Comparison of ENCODE assay signal across 8 cellular contexts in genomic region chr2:234953116-234954031, GRCh38. TPM values are rescaled to one million over a fixed set of nuclear protein-coding genes. Genes with fewer than 3 reads are reported as not detected.
DNase-seq lines count a peak whose midpoint lies in the region; TF ChIP-seq lines count a peak whose summit lies in the region.

No MANE protein-coding gene starts in this region.

- TF ChIP-seq CTCF in stomach (IDR thresholded peaks at IDR 0.05) = no peak

- no peak for TF ChIP-seq POLR2A in stomach (IDR thresholded peaks at IDR 0.05)

- WGBS in stomach, 5 donors = 21 to 43% (median 30%) methylated on average over 18 to 20 of the region's 20 CpGs

- peak; percentile 32 for DNase-seq in NCI-H345 (lab: John Stamatoyannopoulos, UW)
- DNase-seq in NCI-H345 treated with DMSO at 0.1 percent for 48 hours (lab: John Stamatoyannopoulos, UW; ENCODE audit: unreplicated experiment) = no peak
- peak; percentile 36 for DNase-seq in amniotic epithelial cell (ENCODE audit: low read depth)
- DNase-seq in kidney tubule cell (ENCODE audit: low spot score) = peak; percentile 61
- peak; percentile 58 for DNase-seq in stomach
- no peak for DNase-seq in stimulated activated naive CD4-positive, alpha-beta T cell (lab: John Stamatoyannopoulos, UW)
- no peak for DNase-seq in AG08396 (ENCODE audit: low spot score)
- DNase-seq in HUDEP-2 (lab: John Stamatoyannopoulos, UW; ENCODE audit: unreplicated experiment in 76 of 76) = no peak

- peaks cover 27 to 72% (median 59%) of the 10 kb centered on the region in 4 donors for H3K4me1 ChIP-seq in stomach

- no peaks in the 10 kb centered on the region for H3K36me3 ChIP-seq in stomach

- H3K27ac ChIP-seq in stomach = peak overlapping the region; percentile 89 to 96 (median 94)

- intact Hi-C loops in stomach (cut with DNase I; ENCODE audit: low total_unique reads) = loop anchor here (10.0 kb wide), 1 partner anchor 91 kb away; no protein-coding TSS in a partner anchor

- no peaks in the 10 kb centered on the region for H3K9me3 ChIP-seq in stomach

- peaks cover 0 to 42% (median 3%) of the 10 kb centered on the region in 3 donors for H3K27me3 ChIP-seq in stomach

- TF ChIP-seq EP300 in stomach (IDR thresholded peaks at IDR 0.05) = no peak

- H3K4me3 ChIP-seq in stomach = peak overlapping the region; percentile 77 to 90 (median 85)

RNA-seq across cellular contexts. Expression of gene SH3BP4, which starts 1.6 kb away (rescaled TPM):
- 10 to 100 TPM; 12.8 to 54.0 (median 41.5) TPM for total RNA-seq in stomach
- 10 to 100 TPM; 10.2 to 20.0 (median 17.6) TPM for polyA plus RNA-seq in stomach

Comparison
In these comparisons a context has a peak if more than half of its experiments do, and no peak if none do; other contexts are left out.
1. DNase-seq: peak in NCI-H345 (single experiment), amniotic epithelial cell (single experiment), kidney tubule cell (single experiment) and stomach (single experiment); none in NCI-H345 treated with DMSO at 0.1 percent for 48 hours (single experiment), stimulated activated naive CD4-positive, alpha-beta T cell (0 of 6), AG08396 (single experiment) and HUDEP-2 (0 of 76).